8 cellular contexts compared by ENCODE assay signal in the genomic region with DNA sequence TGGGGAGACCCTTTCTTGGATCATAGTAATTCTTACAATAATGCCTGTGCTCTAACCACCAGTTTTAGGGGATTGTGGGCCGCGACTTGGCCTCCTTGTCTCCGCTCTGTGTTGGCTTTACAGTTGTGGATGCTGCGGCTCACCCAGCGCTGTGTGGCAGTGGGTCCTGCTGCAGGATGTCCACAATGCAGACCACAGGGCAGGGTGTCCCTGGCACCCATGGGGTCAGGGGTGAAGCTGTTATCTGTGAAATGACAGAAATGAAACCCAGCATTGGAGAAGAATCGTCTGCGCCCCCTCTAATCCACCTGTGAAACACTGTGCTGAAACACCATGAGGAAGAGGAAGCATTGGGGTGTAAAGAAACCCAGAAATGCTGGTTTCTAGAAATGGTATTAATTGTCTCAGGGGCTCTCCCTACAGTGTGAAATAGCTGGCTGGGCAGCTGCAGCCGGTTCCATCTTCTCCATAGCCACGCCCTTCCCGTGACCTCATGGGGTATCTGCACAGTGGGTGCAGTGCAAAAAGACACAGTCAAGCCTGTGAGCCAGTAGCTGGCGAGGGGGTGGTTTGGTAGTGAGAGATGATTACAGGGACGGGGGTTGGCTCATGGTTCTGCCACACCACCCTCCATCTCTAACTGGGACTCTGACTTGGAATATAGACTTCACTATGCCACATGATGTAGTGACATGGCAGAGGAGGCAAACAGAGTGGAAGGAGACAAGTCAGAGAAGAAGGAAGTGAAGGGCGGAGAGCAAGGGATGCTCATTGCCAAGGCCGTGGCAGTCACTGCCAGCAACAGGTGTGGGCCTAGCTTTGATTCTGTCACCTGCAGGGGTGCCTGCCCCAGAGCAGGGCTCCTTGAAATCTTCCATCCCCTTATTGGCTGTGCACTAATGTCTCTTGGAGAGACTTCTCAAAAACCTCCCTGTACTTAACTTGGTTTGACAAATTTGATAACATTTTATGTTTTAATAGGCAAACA. TPM values are rescaled to one million over a fixed set of nuclear protein-coding genes. Genes with fewer than 3 reads are reported as not detected.
DNase-seq lines count a peak whose midpoint lies in the region; ATAC-seq and TF ChIP-seq lines count a peak whose summit lies in the region.

No MANE protein-coding gene starts in this region.

- no peaks in the 10 kb centered on the region for H3K27me3 Mint-ChIP-seq in activated CD4-positive, alpha-beta memory T cell treated with anti-CD3 and anti-CD28 coated beads, Interleukin-2, amount 10 ng/mL, durations not matched to agents 7 days and 5 days
- H3K27me3 Mint-ChIP-seq in naive thymus-derived CD4-positive, alpha-beta T cell, result no peaks in the 10 kb centered on the region

- H3K36me3 ChIP-seq in right atrium auricular region, result no peaks in the 10 kb centered on the region
- peaks cover 0 to 15% (median 0%) of the 10 kb centered on the region in 3 experiments for H3K36me3 ChIP-seq in naive thymus-derived CD4-positive, alpha-beta T cell (ENCODE audit: control insufficient read depth in 2 of 3, insufficient read depth in 3 of 3, low read length in 3 of 3)

- ATAC-seq in right cardiac atrium (peak in 1 of 2 donors; percentile 19), HG03378 (IDR thresholded peaks at IDR 0.05; ENCODE audit: unreplicated experiment) (peak; percentile 59)
- peak; percentile 56 for ATAC-seq in naive thymus-derived CD4-positive, alpha-beta T cell

- H3K4me3 ChIP-seq in right cardiac atrium (ENCODE audit: low read length) (no peak overlapping the region), right atrium auricular region (no peak overlapping the region)
- no peak overlapping the region for H3K4me3 ChIP-seq in naive thymus-derived CD4-positive, alpha-beta T cell (ENCODE audit: low read length)

- peak overlapping the region; percentile 97 for H3K27ac Mint-ChIP-seq in activated CD4-positive, alpha-beta memory T cell treated with anti-CD3 and anti-CD28 coated beads, Interleukin-2, amount 10 ng/mL, durations not matched to agents 7 days and 5 days
- peak overlapping the region; percentile 92 to 97 (median 96) for H3K27ac Mint-ChIP-seq in naive thymus-derived CD4-positive, alpha-beta T cell

- H3K9me3 Mint-ChIP-seq in activated CD4-positive, alpha-beta memory T cell treated with anti-CD3 and anti-CD28 coated beads, Interleukin-2, amount 10 ng/mL, durations not matched to agents 7 days and 5 days, result no peaks in the 10 kb centered on the region
- peaks cover 0 to 1% (median 0%) of the 10 kb centered on the region in 11 donors for H3K9me3 Mint-ChIP-seq in naive thymus-derived CD4-positive, alpha-beta T cell

- DNase-seq in right cardiac atrium (peak in 2 of 3 donors; percentile 72 to 75), right atrium auricular region (ENCODE audit: low spot score) (no peak), putamen (ENCODE audit: low spot score) (no peak), middle frontal gyrus (ENCODE audit: extremely low spot score, low spot score) (no peak), NCI-H2107 (lab: John Stamatoyannopoulos, UW) (no peak)
- peak; percentile 86 for DNase-seq in activated CD4-positive, alpha-beta memory T cell treated with anti-CD3 and anti-CD28 coated beads, Interleukin-2, amount 10 ng/mL, durations not matched to agents 7 days and 5 days
- DNase-seq in naive thymus-derived CD4-positive, alpha-beta T cell, result peak in 6 of 9 donors; percentile 43 to 73 (median 50)

- H3K9me3 ChIP-seq in right cardiac atrium (ENCODE audit: control insufficient read depth, low read length) (no peaks in the 10 kb centered on the region), right atrium auricular region (no peaks in the 10 kb centered on the region)
- no peaks in the 10 kb centered on the region for H3K9me3 ChIP-seq in naive thymus-derived CD4-positive, alpha-beta T cell (ENCODE audit: control insufficient read depth in 2 of 3, low read length in 3 of 3)

- H3K36me3 Mint-ChIP-seq in activated CD4-positive, alpha-beta memory T cell treated with anti-CD3 and anti-CD28 coated beads, Interleukin-2, amount 10 ng/mL, durations not matched to agents 7 days and 5 days (ENCODE audit: low read depth), result peaks cover 49% of the 10 kb centered on the region
- peaks cover 0 to 50% (median 5%) of the 10 kb centered on the region in 5 donors for H3K36me3 Mint-ChIP-seq in naive thymus-derived CD4-positive, alpha-beta T cell

- H3K27ac ChIP-seq in right cardiac atrium (ENCODE audit: low read length), result no peak overlapping the region
- H3K27ac ChIP-seq in right atrium auricular region, result no peak overlapping the region
- H3K27ac ChIP-seq in naive thymus-derived CD4-positive, alpha-beta T cell (ENCODE audit: low read depth, low read length), result peak overlapping the region; percentile 57

- intact Hi-C loops in right cardiac atrium (cut with DNase I), result no loop called here
- intact Hi-C loops in naive thymus-derived CD4-positive, alpha-beta T cell (cut with micrococcal nuclease), result loop anchor here (5.0 to 10.0 kb wide), 4 partner anchors 196 to 876 kb away; a partner anchor contains a TSS

- no peak for TF ChIP-seq CTCF in right atrium auricular region (IDR thresholded peaks at IDR 0.05)

- peaks cover 93% of the 10 kb centered on the region for H3K4me1 Mint-ChIP-seq in activated CD4-positive, alpha-beta memory T cell treated with anti-CD3 and anti-CD28 coated beads, Interleukin-2, amount 10 ng/mL, durations not matched to agents 7 days and 5 days
- H3K4me1 Mint-ChIP-seq in naive thymus-derived CD4-positive, alpha-beta T cell, result peaks cover 70 to 95% (median 90%) of the 10 kb centered on the region in 7 donors

- H3K4me3 Mint-ChIP-seq in activated CD4-positive, alpha-beta memory T cell treated with anti-CD3 and anti-CD28 coated beads, Interleukin-2, amount 10 ng/mL, durations not matched to agents 7 days and 5 days, result peak overlapping the region; percentile 46
- H3K4me3 Mint-ChIP-seq in naive thymus-derived CD4-positive, alpha-beta T cell, result peak overlapping the region; percentile 67 to 84 (median 78)

- CTCF ChIA-PET in activated CD4-positive, alpha-beta memory T cell treated with anti-CD3 and anti-CD28 coated beads, Interleukin-2, amount 10 ng/mL, durations not matched to agents 7 days and 5 days (lab: Charles Lee), result interaction anchor here (0.9 to 1.0 kb wide), 2 partner anchors 14 to 27 kb away, joined by 3 to 8 read pairs; no protein-coding TSS in a partner anchor
- CTCF ChIA-PET in naive thymus-derived CD4-positive, alpha-beta T cell (lab: Charles Lee), result interaction anchor here (0.6 to 1.5 kb wide), 2 partner anchors 14 to 1546 kb away, joined by 5 to 9 read pairs; no protein-coding TSS in a partner anchor

- 80% methylated on average over 14 of the region's 14 CpGs for WGBS in right cardiac atrium

- H3K27me3 ChIP-seq in right cardiac atrium (ENCODE audit: control insufficient read depth, insufficient read depth) (no peaks in the 10 kb centered on the region), right atrium auricular region (no peaks in the 10 kb centered on the region)
- no peaks in the 10 kb centered on the region for H3K27me3 ChIP-seq in naive thymus-derived CD4-positive, alpha-beta T cell (ENCODE audit: control insufficient read depth in 2 of 2, insufficient read depth in 2 of 2, low read length in 2 of 2)

- POLR2A ChIA-PET in activated CD4-positive, alpha-beta memory T cell treated with anti-CD3 and anti-CD28 coated beads, Interleukin-2, amount 10 ng/mL, durations not matched to agents 7 days and 5 days (lab: Charles Lee), result interaction anchor here (3.8 to 23.7 kb wide), 3 partner anchors 9 to 21 kb away, joined by 18 to 500 read pairs (median 471); a partner anchor contains a TSS
- POLR2A ChIA-PET in naive thymus-derived CD4-positive, alpha-beta T cell (lab: Charles Lee), result interaction anchor here (1.0 to 8.7 kb wide), 4 partner anchors 7 to 26 kb away, joined by 6 to 140 read pairs (median 52); no protein-coding TSS in a partner anchor

- H3K4me1 ChIP-seq in right cardiac atrium (ENCODE audit: control insufficient read depth, insufficient read depth, low read length), result peaks cover 15% of the 10 kb centered on the region
- peaks cover 0 to 52% of the 10 kb centered on the region in 2 donors for H3K4me1 ChIP-seq in right atrium auricular region
- H3K4me1 ChIP-seq in naive thymus-derived CD4-positive, alpha-beta T cell (ENCODE audit: control insufficient read depth in 2 of 2, insufficient read depth in 2 of 2, low read length in 2 of 2), result peaks cover 83 to 92% of the 10 kb centered on the region in 2 donors

RNA-seq across cellular contexts. Expression of a gene that starts 16.2 kb away (rescaled TPM):
- 10 to 100 TPM; 15.7 to 18.1 (median 15.8) TPM for total RNA-seq in right cardiac atrium
- polyA plus RNA-seq in right cardiac atrium, result 5.1 TPM
- total RNA-seq in right atrium auricular region, result 10 to 100 TPM; 12.7 to 18.2 TPM
- 100 to 1,000 TPM; 123 to 127 TPM for total RNA-seq in activated CD4-positive, alpha-beta memory T cell treated with anti-CD3 and anti-CD28 coated beads, Interleukin-2, amount 10 ng/mL, durations not matched to agents 7 days and 5 days
- 100 to 1,000 TPM; 126 to 165 (median 157) TPM for total RNA-seq in naive thymus-derived CD4-positive, alpha-beta T cell
- 10 to 100 TPM; 51.4 to 75.4 TPM for polyA plus RNA-seq in naive thymus-derived CD4-positive, alpha-beta T cell

Comparison
In these comparisons a context has a peak if more than half of its experiments do, and no peak if none do; other contexts are left out.
1. DNase-seq: peak in right cardiac atrium (2 of 3), activated CD4-positive, alpha-beta memory T cell treated with anti-CD3 and anti-CD28 coated beads, Interleukin-2, amount 10 ng/mL, durations not matched to agents 7 days and 5 days (single experiment) and naive thymus-derived CD4-positive, alpha-beta T cell (6 of 9); none in right atrium auricular region (single experiment), putamen (single experiment), middle frontal gyrus (single experiment) and NCI-H2107 (single experiment).
2. RNA of a gene that starts 16.2 kb away (total RNA-seq): 126 to 165 TPM in naive thymus-derived CD4-positive, alpha-beta T cell and 123 to 127 TPM in activated CD4-positive, alpha-beta memory T cell treated with anti-CD3 and anti-CD28 coated beads, Interleukin-2, amount 10 ng/mL, durations not matched to agents 7 days and 5 days; 12.7 to 18.2 TPM in right atrium auricular region and 15.7 to 18.1 TPM in right cardiac atrium; every median in the first group is over 4 times any median in the second.
3. intact Hi-C loops: an anchor here in naive thymus-derived CD4-positive, alpha-beta T cell (5.0 to 10.0 kb wide); none called in right cardiac atrium.